1 cellular context compared by ENCODE assay signal in genomic region chr6:11367638-11368199, GRCh38.
TF ChIP-seq lines count a peak whose summit lies in the region.

No MANE protein-coding gene starts in this region.

TF ChIP-seq in HepG2, 621 proteins besides CTCF, POLR2A, EP300 and RAD21 (continued from another document and continues in another):
- TF ChIP-seq, protein P1, sequence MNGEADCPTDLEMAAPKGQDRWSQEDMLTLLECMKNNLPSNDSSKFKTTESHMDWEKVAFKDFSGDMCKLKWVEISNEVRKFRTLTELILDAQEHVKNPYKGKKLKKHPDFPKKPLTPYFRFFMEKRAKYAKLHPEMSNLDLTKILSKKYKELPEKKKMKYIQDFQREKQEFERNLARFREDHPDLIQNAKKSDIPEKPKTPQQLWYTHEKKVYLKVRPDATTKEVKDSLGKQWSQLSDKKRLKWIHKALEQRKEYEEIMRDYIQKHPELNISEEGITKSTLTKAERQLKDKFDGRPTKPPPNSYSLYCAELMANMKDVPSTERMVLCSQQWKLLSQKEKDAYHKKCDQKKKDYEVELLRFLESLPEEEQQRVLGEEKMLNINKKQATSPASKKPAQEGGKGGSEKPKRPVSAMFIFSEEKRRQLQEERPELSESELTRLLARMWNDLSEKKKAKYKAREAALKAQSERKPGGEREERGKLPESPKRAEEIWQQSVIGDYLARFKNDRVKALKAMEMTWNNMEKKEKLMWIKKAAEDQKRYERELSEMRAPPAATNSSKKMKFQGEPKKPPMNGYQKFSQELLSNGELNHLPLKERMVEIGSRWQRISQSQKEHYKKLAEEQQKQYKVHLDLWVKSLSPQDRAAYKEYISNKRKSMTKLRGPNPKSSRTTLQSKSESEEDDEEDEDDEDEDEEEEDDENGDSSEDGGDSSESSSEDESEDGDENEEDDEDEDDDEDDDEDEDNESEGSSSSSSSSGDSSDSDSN (CRISPR knock-in tag; IDR thresholded peaks at IDR 0.05): peak; percentile 53; the same call in 1 of the 2 replicates
- TF ChIP-seq SMAD9 (CRISPR knock-in tag; IDR thresholded peaks at IDR 0.05) (no peak), MAF1 (CRISPR knock-in tag; IDR thresholded peaks at IDR 0.05; ENCODE audit: borderline replicate concordance) (no peak), PHF5A (CRISPR knock-in tag; IDR thresholded peaks at IDR 0.05; ENCODE audit: low read depth, unreplicated experiment) (no peak), MYC (CRISPR knock-in tag; IDR thresholded peaks at IDR 0.05; ENCODE audit: borderline replicate concordance) (peak; percentile 72; the same call in 1 of the 2 replicates), ZNF260 (CRISPR knock-in tag; IDR thresholded peaks at IDR 0.05; ENCODE audit: borderline replicate concordance, low read depth) (no peak), CREM (IDR thresholded peaks at IDR 0.05) (peak; percentile 94), CREM (CRISPR knock-in tag; IDR thresholded peaks at IDR 0.05) (no peak), ZNF724P (CRISPR knock-in tag; IDR thresholded peaks at IDR 0.05; ENCODE audit: borderline replicate concordance) (no peak), DDIT3 (CRISPR knock-in tag; IDR thresholded peaks at IDR 0.05) (no peak), JUNB (CRISPR knock-in tag; IDR thresholded peaks at IDR 0.05; ENCODE audit: borderline replicate concordance) (no peak), MAFF (IDR thresholded peaks at IDR 0.05; ENCODE audit: low read depth, low read length) (no peak), SAP130 (CRISPR knock-in tag; IDR thresholded peaks at IDR 0.05; ENCODE audit: low read depth) (peak; percentile 90), ZNF563 (CRISPR knock-in tag; IDR thresholded peaks at IDR 0.05) (peak; percentile 39; the same call in 1 of the 2 replicates), ATF5 (CRISPR knock-in tag; IDR thresholded peaks at IDR 0.05; ENCODE audit: low read depth) (no peak), ZFP36L2 (CRISPR knock-in tag; IDR thresholded peaks at IDR 0.05) (no peak), PRDM10 (CRISPR knock-in tag; IDR thresholded peaks at IDR 0.05; ENCODE audit: low read depth) (peak; percentile 68), SMAD3 (CRISPR knock-in tag; IDR thresholded peaks at IDR 0.05) (peak; percentile 97), KLF16 (CRISPR knock-in tag; IDR thresholded peaks at IDR 0.05) (peak in 1 of 2 experiments; percentile 91; a peak in 2 of 4 replicates), TMF1 (CRISPR knock-in tag; IDR thresholded peaks at IDR 0.05; ENCODE audit: low read depth) (no peak), MEF2D (CRISPR knock-in tag; IDR thresholded peaks at IDR 0.05) (peak; percentile 94), HNF4A (CRISPR knock-in tag; IDR thresholded peaks at IDR 0.05) (peak; percentile 95), TRIM24 (CRISPR knock-in tag; IDR thresholded peaks at IDR 0.05) (no peak), ZNF850 (CRISPR knock-in tag; conservative IDR thresholded peaks at IDR 0.05) (no peak), YEATS4 (CRISPR knock-in tag; IDR thresholded peaks at IDR 0.05; ENCODE audit: borderline replicate concordance) (0 out of 2 replicates have a peak, but pooled peaks have one; percentile 34), SCMH1 (CRISPR knock-in tag; IDR thresholded peaks at IDR 0.05; ENCODE audit: borderline replicate concordance) (no peak), JARID2 (CRISPR knock-in tag; IDR thresholded peaks at IDR 0.05; ENCODE audit: insufficient replicate concordance) (no peak), GZF1 (CRISPR knock-in tag; IDR thresholded peaks at IDR 0.05) (no peak), TCF7L2 (IDR thresholded peaks at IDR 0.05; ENCODE audit: low read depth, low read length) (peak; percentile 88), PRDM15 (CRISPR knock-in tag; IDR thresholded peaks at IDR 0.05) (peak; percentile 45; the same call in 1 of the 2 replicates), ZNF749 (CRISPR knock-in tag; IDR thresholded peaks at IDR 0.05; ENCODE audit: borderline replicate concordance) (0 out of 2 replicates have a peak, but pooled peaks have one; percentile 57), NR2F2 (IDR thresholded peaks at IDR 0.05; ENCODE audit: borderline replicate concordance, low read depth) (peak; percentile 84; the same call in 1 of the 2 replicates), DMTF1 (CRISPR knock-in tag; IDR thresholded peaks at IDR 0.05) (no peak; the same call in 1 of the 2 replicates), HBP1 (CRISPR knock-in tag; IDR thresholded peaks at IDR 0.05; ENCODE audit: low read depth) (peak; percentile 73), ZSCAN5A (CRISPR knock-in tag; IDR thresholded peaks at IDR 0.05; ENCODE audit: borderline replicate concordance) (no peak), RFXANK (CRISPR knock-in tag; IDR thresholded peaks at IDR 0.05) (peak; percentile 41; the same call in 1 of the 2 replicates), BHLHE40 (IDR thresholded peaks at IDR 0.05; ENCODE audit: low read length) (peak; percentile 68)
- TF ChIP-seq, protein P2, sequence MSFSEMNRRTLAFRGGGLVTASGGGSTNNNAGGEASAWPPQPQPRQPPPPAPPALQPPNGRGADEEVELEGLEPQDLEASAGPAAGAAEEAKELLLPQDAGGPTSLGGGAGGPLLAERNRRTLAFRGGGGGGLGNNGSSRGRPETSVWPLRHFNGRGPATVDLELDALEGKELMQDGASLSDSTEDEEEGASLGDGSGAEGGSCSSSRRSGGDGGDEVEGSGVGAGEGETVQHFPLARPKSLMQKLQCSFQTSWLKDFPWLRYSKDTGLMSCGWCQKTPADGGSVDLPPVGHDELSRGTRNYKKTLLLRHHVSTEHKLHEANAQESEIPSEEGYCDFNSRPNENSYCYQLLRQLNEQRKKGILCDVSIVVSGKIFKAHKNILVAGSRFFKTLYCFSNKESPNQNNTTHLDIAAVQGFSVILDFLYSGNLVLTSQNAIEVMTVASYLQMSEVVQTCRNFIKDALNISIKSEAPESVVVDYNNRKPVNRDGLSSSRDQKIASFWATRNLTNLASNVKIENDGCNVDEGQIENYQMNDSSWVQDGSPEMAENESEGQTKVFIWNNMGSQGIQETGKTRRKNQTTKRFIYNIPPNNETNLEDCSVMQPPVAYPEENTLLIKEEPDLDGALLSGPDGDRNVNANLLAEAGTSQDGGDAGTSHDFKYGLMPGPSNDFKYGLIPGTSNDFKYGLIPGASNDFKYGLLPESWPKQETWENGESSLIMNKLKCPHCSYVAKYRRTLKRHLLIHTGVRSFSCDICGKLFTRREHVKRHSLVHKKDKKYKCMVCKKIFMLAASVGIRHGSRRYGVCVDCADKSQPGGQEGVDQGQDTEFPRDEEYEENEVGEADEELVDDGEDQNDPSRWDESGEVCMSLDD (CRISPR knock-in tag; IDR thresholded peaks at IDR 0.05; ENCODE audit: borderline replicate concordance): no peak; the same call in 1 of the 2 replicates
- TF ChIP-seq, protein P3, sequence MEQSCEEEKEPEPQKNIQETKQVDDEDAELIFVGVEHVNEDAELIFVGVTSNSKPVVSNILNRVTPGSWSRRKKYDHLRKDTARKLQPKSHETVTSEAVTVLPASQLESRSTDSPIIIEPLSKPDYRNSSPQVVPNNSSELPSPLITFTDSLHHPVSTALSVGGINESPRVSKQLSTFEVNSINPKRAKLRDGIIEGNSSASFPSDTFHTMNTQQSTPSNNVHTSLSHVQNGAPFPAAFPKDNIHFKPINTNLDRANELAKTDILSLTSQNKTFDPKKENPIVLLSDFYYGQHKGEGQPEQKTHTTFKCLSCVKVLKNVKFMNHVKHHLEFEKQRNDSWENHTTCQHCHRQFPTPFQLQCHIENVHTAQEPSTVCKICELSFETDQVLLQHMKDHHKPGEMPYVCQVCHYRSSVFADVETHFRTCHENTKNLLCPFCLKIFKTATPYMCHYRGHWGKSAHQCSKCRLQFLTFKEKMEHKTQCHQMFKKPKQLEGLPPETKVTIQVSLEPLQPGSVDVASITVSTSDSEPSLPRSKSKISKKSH (CRISPR knock-in tag; IDR thresholded peaks at IDR 0.05; ENCODE audit: borderline replicate concordance): no peak; the same call in 1 of the 2 replicates
